In genomic region chr2:30666307-30666874, GRCh38 we compare ENCODE assay signal across 8 cellular contexts.
DNase-seq lines count a peak whose midpoint lies in the region; ATAC-seq and TF ChIP-seq lines count a peak whose summit lies in the region.

No MANE protein-coding gene starts in this region.

- H3K36me3 ChIP-seq in MM.1S (replicated peaks; ENCODE audit: insufficient read depth, low read length) (no peaks in the 10 kb centered on the region), brain microvascular endothelial cell (replicated peaks) (no peaks in the 10 kb centered on the region), mesodermal cell (ENCODE audit: control insufficient read depth, insufficient read depth, low read length) (no peaks in the 10 kb centered on the region), thyroid gland (no peaks in the 10 kb centered on the region)

- intact Hi-C loops in thyroid gland (cut with DNase I): no loop called here

- no peaks in the 10 kb centered on the region for H3K9me2 ChIP-seq in MM.1S (replicated peaks; ENCODE audit: insufficient read depth, low read length)

- TF ChIP-seq CTCF in MM.1S (IDR thresholded peaks at IDR 0.05; ENCODE audit: low read length) (no peak), brain microvascular endothelial cell (IDR thresholded peaks at IDR 0.05; ENCODE audit: low read depth, low read length, missing control alignments) (no peak), thyroid gland (IDR thresholded peaks at IDR 0.05) (no peak)

- no peaks in the 10 kb centered on the region for H4K20me1 ChIP-seq in MM.1S (ENCODE audit: insufficient read depth, low read length)

- H3K9me3 ChIP-seq in MM.1S (replicated peaks; ENCODE audit: insufficient read depth, low read length) (no peaks in the 10 kb centered on the region; the same call in 1 of the 2 replicates), mesodermal cell (ENCODE audit: control insufficient read depth, low read length) (peaks cover 28% of the 10 kb centered on the region), thyroid gland (no peaks in the 10 kb centered on the region)

- peak; percentile 54 for ATAC-seq in GM18519 (IDR thresholded peaks at IDR 0.05; ENCODE audit: low FRiP score, unreplicated experiment)
- ATAC-seq in GM18907 (IDR thresholded peaks at IDR 0.05; ENCODE audit: unreplicated experiment): no peak
- no peak for ATAC-seq in GM18909 (IDR thresholded peaks at IDR 0.05; ENCODE audit: poor library complexity, unreplicated experiment)

- H3K27ac ChIP-seq in MM.1S (ENCODE audit: low read length) (no peak overlapping the region), brain microvascular endothelial cell (peak overlapping the region; percentile 99), mesodermal cell (ENCODE audit: low read depth, low read length, severe bottlenecking) (peak overlapping the region; percentile 86), thyroid gland (no peak overlapping the region)

- H3K4me2 ChIP-seq in MM.1S (ENCODE audit: low read depth, low read length): no peak overlapping the region

- no peak for TF ChIP-seq POLR2A in thyroid gland (IDR thresholded peaks at IDR 0.05)

- DNase-seq in MM.1S: peak; percentile 40
- peak; percentile 98 for DNase-seq in brain microvascular endothelial cell
- DNase-seq in middle frontal gyrus (ENCODE audit: extremely low spot score, low spot score): no peak
- DNase-seq in thyroid gland: no peak

- no peak overlapping the region for H3K9ac ChIP-seq in MM.1S (ENCODE audit: low read length)

- peak overlapping the region; percentile 27; the same call in 1 of the 2 replicates for H2AFZ ChIP-seq in MM.1S (ENCODE audit: low read length)

- H3F3A ChIP-seq in MM.1S (ENCODE audit: insufficient read depth, low read length): no peaks in the 10 kb centered on the region

- no peaks in the 10 kb centered on the region for H3K79me2 ChIP-seq in MM.1S (ENCODE audit: low read length)

- H3K4me3 ChIP-seq in MM.1S (ENCODE audit: low read length) (no peak overlapping the region), brain microvascular endothelial cell (ENCODE audit: low read depth, low read length) (no peak overlapping the region), mesodermal cell (ENCODE audit: extremely low read depth, insufficient read depth, low read length, poor library complexity, severe bottlenecking) (no peak overlapping the region), thyroid gland (replicated peaks in 1 of 3) (no peak overlapping the region)

- in situ Hi-C loops in brain microvascular endothelial cell (cut with HindIII; ENCODE audit: low pct_ligation_motif_present, low sequenced_read_pairs): no loop called here

- no peaks in the 10 kb centered on the region for H3K27me3 ChIP-seq in MM.1S (replicated peaks; ENCODE audit: insufficient read depth, low read length)
- no peaks in the 10 kb centered on the region for H3K27me3 ChIP-seq in brain microvascular endothelial cell (replicated peaks)
- H3K27me3 ChIP-seq in thyroid gland: no peaks in the 10 kb centered on the region

- H3K4me1 ChIP-seq in MM.1S (ENCODE audit: low read length) (no peaks in the 10 kb centered on the region), mesodermal cell (ENCODE audit: control insufficient read depth, insufficient read depth, low read length, poor library complexity, severe bottlenecking) (peaks cover 24% of the 10 kb centered on the region), thyroid gland (no peaks in the 10 kb centered on the region)

- 62 to 68% methylated on average over 4 of the region's 4 CpGs for WGBS in mesodermal cell (ENCODE audit: insufficient coverage in 2 of 2), 2 experiments
- 56 to 62% methylated on average over 4 of the region's 4 CpGs for WGBS in thyroid gland, 2 donors

Comparison
In these comparisons a context has a peak if more than half of its experiments do, and no peak if none do; other contexts are left out.
1. DNase-seq: peak in MM.1S (single experiment) and brain microvascular endothelial cell (single experiment); none in middle frontal gyrus (single experiment) and thyroid gland (0 of 2).
2. H3K27ac ChIP-seq: peak in brain microvascular endothelial cell (single experiment) and mesodermal cell (single experiment); none in MM.1S (single experiment) and thyroid gland (0 of 3).